2 cellular contexts compared by ENCODE assay signal in genomic region chr5:144144956-144145751, GRCh38.
TF ChIP-seq lines count a peak whose summit lies in the region.

No MANE protein-coding gene starts in this region.

TF ChIP-seq in HEK293, 187 proteins besides CTCF, POLR2A, EP300 and RAD21 (continues in another document):
- no peak for TF ChIP-seq ZNF704 (tag by site-specific recombination; IDR thresholded peaks at IDR 0.05)
- no peak for TF ChIP-seq ZNF776 (tag by site-specific recombination; IDR thresholded peaks at IDR 0.05; ENCODE audit: borderline replicate concordance)
- TF ChIP-seq MZF1 (tag by site-specific recombination; IDR thresholded peaks at IDR 0.05; ENCODE audit: borderline replicate concordance) = no peak
- no peak for TF ChIP-seq ZNF362 (tag by site-specific recombination; IDR thresholded peaks at IDR 0.05)
- no peak for TF ChIP-seq ZNF24 (tag by site-specific recombination; IDR thresholded peaks at IDR 0.05)
- TF ChIP-seq ZSCAN4 (tag by site-specific recombination; IDR thresholded peaks at IDR 0.05) = peak; percentile 48
- TF ChIP-seq ZBTB8A (tag by site-specific recombination; IDR thresholded peaks at IDR 0.05) = no peak
- TF ChIP-seq ZNF513 (tag by site-specific recombination; IDR thresholded peaks at IDR 0.05) = no peak
- no peak for TF ChIP-seq HOXC10 (CRISPR knock-in tag; IDR thresholded peaks at IDR 0.05)
- TF ChIP-seq FEZF1 (tag by site-specific recombination; IDR thresholded peaks at IDR 0.05) = peak; percentile 58
- no peak for TF ChIP-seq ZNF214 (tag by site-specific recombination; IDR thresholded peaks at IDR 0.05; ENCODE audit: borderline replicate concordance)
- peak; percentile 55 for TF ChIP-seq ATF2 (tag by site-specific recombination; IDR thresholded peaks at IDR 0.05; ENCODE audit: low read depth)
- no peak for TF ChIP-seq ZBTB21 (tag by site-specific recombination; IDR thresholded peaks at IDR 0.05)
- no peak for TF ChIP-seq ZNF623 (tag by site-specific recombination; IDR thresholded peaks at IDR 0.05)
- TF ChIP-seq ZNF202 (tag by site-specific recombination; IDR thresholded peaks at IDR 0.05; ENCODE audit: borderline replicate concordance) = no peak
- no peak; the same call in none of the 2 replicates for TF ChIP-seq TCF7L2 (IDR thresholded peaks at IDR 0.05; ENCODE audit: borderline replicate concordance, low read depth, low read length)
- TF ChIP-seq ZSCAN16 (tag by site-specific recombination; IDR thresholded peaks at IDR 0.05) = no peak
- TF ChIP-seq ZSCAN18 (tag by site-specific recombination; IDR thresholded peaks at IDR 0.05) = no peak
- no peak for TF ChIP-seq GLIS2 (tag by site-specific recombination; IDR thresholded peaks at IDR 0.05)
- no peak for TF ChIP-seq ZNF830 (tag by site-specific recombination; IDR thresholded peaks at IDR 0.05; ENCODE audit: low read depth)
- TF ChIP-seq OVOL3 (tag by site-specific recombination; IDR thresholded peaks at IDR 0.05) = 0 out of 2 replicates have a peak, but pooled peaks have one; percentile 13
- TF ChIP-seq ZBTB7A (tag by site-specific recombination; IDR thresholded peaks at IDR 0.05; ENCODE audit: low read depth) = no peak

TF ChIP-seq in H1, 55 proteins besides CTCF, POLR2A, EP300 and RAD21:
- TF ChIP-seq TCF12 (IDR thresholded peaks at IDR 0.05; ENCODE audit: low read depth, low read length) = no peak
- TF ChIP-seq PHF8 (conservative IDR thresholded peaks at IDR 0.05; ENCODE audit: low read depth, low read length) = no peak
- no peak for TF ChIP-seq FOSL1 (IDR thresholded peaks at IDR 0.05; ENCODE audit: insufficient read depth, low read depth, low read length)
- no peak for TF ChIP-seq CTBP2 (IDR thresholded peaks at IDR 0.05; ENCODE audit: borderline replicate concordance, insufficient read depth, insufficient read length, low read length)
- TF ChIP-seq RBBP5 (IDR thresholded peaks at IDR 0.05; ENCODE audit: borderline replicate concordance, low read depth, low read length) = no peak
- TF ChIP-seq TAF1 (IDR thresholded peaks at IDR 0.05; ENCODE audit: low read depth, low read length) = no peak
- no peak for TF ChIP-seq NRF1 (IDR thresholded peaks at IDR 0.05; ENCODE audit: low read depth, low read length)
- TF ChIP-seq SAP30 (IDR thresholded peaks at IDR 0.05; ENCODE audit: insufficient read depth, insufficient replicate concordance, low read length) = no peak
- no peak for TF ChIP-seq CEBPB (IDR thresholded peaks at IDR 0.05; ENCODE audit: low read depth, low read length)
- TF ChIP-seq JUND (IDR thresholded peaks at IDR 0.05; ENCODE audit: low read length) = no peak
- no peak for TF ChIP-seq RNF2 (IDR thresholded peaks at IDR 0.05; ENCODE audit: borderline replicate concordance, low read depth, low read length, missing control alignments, poor library complexity, severe bottlenecking)
TF ChIP-seq in H1: peak in this region for 0.
